8 cellular contexts compared by ENCODE assay signal in the genomic region with DNA sequence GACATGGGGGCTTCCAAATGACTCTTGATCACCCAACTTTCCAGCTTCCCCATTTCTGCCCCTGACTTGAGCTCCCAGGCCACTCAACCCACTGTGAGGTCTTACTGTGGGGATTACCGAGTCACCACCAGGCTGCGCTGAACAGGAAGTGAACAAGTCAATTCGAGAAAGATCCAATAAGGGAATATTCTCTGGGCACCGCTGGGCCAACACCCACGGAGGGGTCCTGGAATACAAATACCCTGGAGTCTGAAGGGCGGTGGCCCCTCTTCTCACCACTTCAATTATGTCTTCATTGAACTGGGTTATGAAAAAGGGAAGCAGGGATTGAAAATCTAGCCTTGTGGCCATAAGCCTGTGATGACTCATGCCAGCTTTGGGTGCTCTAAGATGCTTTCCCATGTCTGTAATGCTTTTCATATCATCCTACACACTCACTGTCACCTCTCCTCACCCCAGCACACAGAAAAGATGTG. TPM values are rescaled to one million over a fixed set of nuclear protein-coding genes. Genes with fewer than 3 reads are reported as not detected.
DNase-seq lines count a peak whose midpoint lies in the region; ATAC-seq, FAIRE-seq and TF ChIP-seq lines count a peak whose summit lies in the region.

No MANE protein-coding gene starts in this region.

- H3K4me2 ChIP-seq in keratinocyte (ENCODE audit: control insufficient read depth, extremely low read depth, insufficient read depth, low read depth, low read length): peak overlapping the region; percentile 53

- H3K4me1 ChIP-seq in keratinocyte (ENCODE audit: control insufficient read depth, extremely low read depth, insufficient read depth, low read length): peaks cover 40% of the 10 kb centered on the region

- no peaks in the 10 kb centered on the region for H3K27me3 ChIP-seq in keratinocyte (ENCODE audit: control insufficient read depth, extremely low read depth, insufficient read depth, low read length)

- no peak overlapping the region for H3K9ac ChIP-seq in keratinocyte (ENCODE audit: control insufficient read depth, extremely low read depth, insufficient read depth, low read length)

- peak overlapping the region; percentile 37 for H3K27ac ChIP-seq in keratinocyte (ENCODE audit: control insufficient read depth, insufficient read depth, low read length)

- H2AFZ ChIP-seq in keratinocyte (ENCODE audit: control insufficient read depth, low read length): peak overlapping the region; percentile 36

- dilution Hi-C loops in keratinocyte (cut with MboI; ENCODE audit: extremely low pct_ligation_motif_present, low sequenced_read_pairs): no loop called here

- H3K79me2 ChIP-seq in keratinocyte (ENCODE audit: control insufficient read depth, insufficient read depth, low read length): peaks cover 2% of the 10 kb centered on the region

- no peaks in the 10 kb centered on the region for H3K9me1 ChIP-seq in keratinocyte (ENCODE audit: control insufficient read depth, extremely low read depth, insufficient read depth, low read length)

- H4K20me1 ChIP-seq in keratinocyte (ENCODE audit: control insufficient read depth, extremely low read depth, insufficient read depth, low read length): no peaks in the 10 kb centered on the region

- peak; percentile 67 for DNase-seq in A172 (ENCODE audit: low spot score)
- DNase-seq in RCC 7860 (ENCODE audit: low spot score): peak; percentile 6
- no peak for DNase-seq in keratinocyte (ENCODE audit: low read depth, low spot score)
- no peak for DNase-seq in nucleus accumbens (lab: John Stamatoyannopoulos, UW)
- no peak for DNase-seq in NCI-H1092 treated with DMSO at 0.1 percent for 48 hours (lab: John Stamatoyannopoulos, UW)
- no peak for DNase-seq in NCI-H1048 (lab: John Stamatoyannopoulos, UW)

- FAIRE-seq in RCC 7860 (lab: Jason Lieb, UNC): no peak
- peak; percentile 96 for FAIRE-seq in keratinocyte (lab: Jason Lieb, UNC)

- H3K36me3 ChIP-seq in keratinocyte (ENCODE audit: control insufficient read depth in 2 of 2, extremely low read depth in 1 of 2, insufficient read depth in 2 of 2, low read length in 2 of 2): no peaks in the 10 kb centered on the region

- H3K9me3 ChIP-seq in keratinocyte (ENCODE audit: control insufficient read depth, low read depth, low read length): no peaks in the 10 kb centered on the region

- TF ChIP-seq CTCF in keratinocyte (optimal IDR thresholded peaks at IDR 0.05 in 1 of 3, IDR thresholded peaks at IDR 0.05 in 1 of 3, conservative IDR thresholded peaks at IDR 0.05 in 1 of 3; ENCODE audit: extremely low read depth in 1 of 3, insufficient read depth in 2 of 3, low read length in 3 of 3): peak in 2 of 3 experiments; percentile 13 to 19

- no peak overlapping the region for H3K4me3 ChIP-seq in keratinocyte (ENCODE audit: control insufficient read depth in 2 of 3, extremely low read depth in 1 of 3, insufficient read depth in 2 of 3, low read depth in 1 of 3, low read length in 3 of 3)

- ATAC-seq in GM18519 (IDR thresholded peaks at IDR 0.05; ENCODE audit: low FRiP score, unreplicated experiment): peak; percentile 84
- ATAC-seq in HG02885 (IDR thresholded peaks at IDR 0.05; ENCODE audit: poor library complexity, unreplicated experiment): peak; percentile 90

RNA-seq across cellular contexts. Expression of a gene that starts 37.7 kb away (rescaled TPM):
- not detected in 2 replicates for total RNA-seq in A172 (2014; rRNA removed; shearing (Covaris generic))
- polyA plus RNA-seq in keratinocyte: 3.8 to 5.3 TPM (median 5.0 TPM) in 3 replicates
- polyA plus RNA-seq in keratinocyte (2011; ENCODE audit: low read depth): 6.4 TPM
- polyA plus RNA-seq in keratinocyte (2011; cell fraction: cytosol; rRNA removed): 2.9 and 3.7 TPM in 2 replicates
- polyA plus RNA-seq in keratinocyte (2011; cell fraction: nucleus; rRNA removed): 10.2 and 12.2 TPM in 2 replicates
- polyA plus RNA-seq in keratinocyte (2012; ENCODE audit: low replicate concordance): 4.8 and 12.4 TPM in 2 replicates
- polyA minus RNA-seq in keratinocyte: 9.7 to 17.6 TPM (median 12.8 TPM) in 3 replicates
- polyA minus RNA-seq in keratinocyte (2011; cell fraction: cytosol; rRNA and poly(A)+ RNA removed): 4.2 TPM
- 10.6 and 20.9 TPM in 2 replicates for polyA minus RNA-seq in keratinocyte (2011; cell fraction: nucleus; rRNA and poly(A)+ RNA removed)

Comparison
In these comparisons a context has a peak if more than half of its experiments do, and no peak if none do; other contexts are left out.
1. DNase-seq: peak in A172 (single experiment) and RCC 7860 (single experiment); none in keratinocyte (single experiment), nucleus accumbens (0 of 56), NCI-H1092 treated with DMSO at 0.1 percent for 48 hours (single experiment) and NCI-H1048 (single experiment).